20 cellular contexts compared by ENCODE assay signal in the genomic region with DNA sequence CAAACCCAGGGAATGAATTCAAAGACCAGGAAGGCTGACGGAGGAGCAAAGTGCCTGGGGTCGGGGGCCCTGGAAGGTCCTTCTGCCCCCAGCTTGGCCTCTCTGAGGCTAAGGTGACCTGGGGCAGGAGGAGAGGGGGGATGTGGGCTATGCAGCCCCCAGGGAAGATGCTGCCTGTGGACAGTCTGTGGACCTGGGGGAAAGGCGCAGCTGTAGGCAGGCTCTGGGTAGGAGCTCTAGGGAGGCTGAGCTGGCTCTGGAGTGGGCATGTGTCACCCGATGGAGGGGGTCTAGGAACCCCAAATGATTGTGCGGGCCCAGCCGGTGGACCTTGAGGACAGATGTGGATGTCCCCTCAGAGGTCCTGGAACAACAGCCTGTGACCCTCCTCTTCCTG. TPM values are rescaled to one million over a fixed set of nuclear protein-coding genes. Genes with fewer than 3 reads are reported as not detected.
"Had no signal": no experiment of that assay in that cellular context is flagged by ENCODE, and none has a peak within 500 bp of the region (broad histone marks: within the 10 kb centered on the region; RNA-seq: fewer than 3 reads in every experiment).

No MANE protein-coding gene starts in this region.

- H3K4me3 ChIP-seq: coronary artery, gastrocnemius medialis, psoas muscle, upper lobe of left lung had no signal

- H3K36me3 ChIP-seq: gastrocnemius medialis, thoracic aorta, upper lobe of left lung had no signal

- H3K4me1 ChIP-seq: gastrocnemius medialis, psoas muscle had no signal

- H3K9me3 ChIP-seq: gastrocnemius medialis, psoas muscle, thoracic aorta, upper lobe of left lung had no signal

- H3K27ac ChIP-seq: coronary artery, gastrocnemius medialis, psoas muscle, thoracic aorta, upper lobe of left lung had no signal

- ATAC-seq: activated CD4-positive, CD25-positive, alpha-beta regulatory T cell treated with anti-CD3 and anti-CD28 coated beads, Interleukin-2, amount 50 U/mL, for 24 hours; activated CD8-positive, alpha-beta T cell treated with anti-CD3 and anti-CD28 coated beads, Interleukin-2, amount 10 ng/mL, durations not matched to agents 7 days and 5 days; gastrocnemius medialis; left lobe of liver; right cardiac atrium; stimulated activated memory B cell treated with anti-CD40 and anti-IgM and Interleukin-4, amounts not matched to agents 10 μg/mL and 1 μg/mL and 100 μg/mL, for 72 hours had no signal

- DNase-seq: activated CD4-positive, alpha-beta T cell treated with anti-CD3 and anti-CD28 coated beads, Interleukin-2, amount 10 ng/mL, durations not matched to agents 7 days and 5 days; activated CD8-positive, alpha-beta T cell treated with anti-CD3 and anti-CD28 coated beads, Interleukin-2, amount 10 ng/mL, durations not matched to agents 7 days and 5 days; activated naive CD4-positive, alpha-beta T cell treated with anti-CD3 and anti-CD28 coated beads for 36 hours; activated T-cell treated with anti-CD3 and anti-CD28 coated beads, Interleukin-2, amount 50 U/mL, for 24 hours; erythroblast; gastrocnemius medialis; nephron progenitor cell; psoas muscle; right cardiac atrium; small intestine; stimulated activated CD4-positive, alpha-beta T cell treated with anti-CD3 and anti-CD28 coated beads, Interleukin-4, amount 100 ng/mL, for 24 hours had no signal

RNA-seq across cellular contexts. Expression of a gene that starts 42.8 kb away (rescaled TPM):
- total RNA-seq: activated CD4-positive, alpha-beta T cell treated with anti-CD3 and anti-CD28 coated beads, Interleukin-2, amount 10 ng/mL, durations not matched to agents 7 days and 5 days; activated CD8-positive, alpha-beta T cell treated with anti-CD3 and anti-CD28 coated beads, Interleukin-2, amount 10 ng/mL, durations not matched to agents 7 days and 5 days; activated naive CD4-positive, alpha-beta T cell treated with anti-CD3 and anti-CD28 coated beads for 36 hours; aorta; gastrocnemius medialis; lung microvascular endothelial cell; myocyte; psoas muscle; right cardiac atrium; thoracic aorta had no signal
- polyA plus RNA-seq: aorta, right cardiac atrium had no signal
